Comparison of ENCODE assay signal across 8 cellular contexts in genomic region chr12:104669057-104669770, GRCh38.
DNase-seq lines count a peak whose midpoint lies in the region; TF ChIP-seq lines count a peak whose summit lies in the region.

No MANE protein-coding gene starts in this region.

- H3K36me3 ChIP-seq in adrenal gland (replicated peaks in 1 of 2) (no peaks in the 10 kb centered on the region), MG63 (no peaks in the 10 kb centered on the region)

- DNase-seq in T-helper 1 cell (no peak), adrenal gland (peak in 5 of 7 donors; percentile 24 to 66 (median 42)), hippocampal formation (lab: John Stamatoyannopoulos, UW) (peak; percentile 83 to 92), MG63 (no peak), RPMI8226 (no peak)
- no peak for DNase-seq in stimulated activated naive CD4-positive, alpha-beta T cell (lab: John Stamatoyannopoulos, UW)

- H3K27ac Mint-ChIP-seq in T-helper 1 cell treated with Interleukin-12 subunit alpha and Interleukin-12 subunit beta and Interleukin-4 antibody, amounts not matched to agents 30 μg/mL and 1 μg/mL, for 36 hours = peak overlapping the region; percentile 69
- H3K27ac Mint-ChIP-seq in stimulated activated naive CD8-positive, alpha-beta T cell treated with anti-CD3 and anti-CD28 coated beads, Interleukin-15, Interleukin-2, amounts not matched to agents 100 ng/mL and 50 ng/mL, for 24 hours = peak overlapping the region; percentile 45

- peak overlapping the region in 2 of 5 donors; percentile 54 to 73 for H3K27ac ChIP-seq in adrenal gland

- peaks cover 29% of the 10 kb centered on the region for H3K36me3 Mint-ChIP-seq in T-helper 1 cell treated with Interleukin-12 subunit alpha and Interleukin-12 subunit beta and Interleukin-4 antibody, amounts not matched to agents 30 μg/mL and 1 μg/mL, for 36 hours (ENCODE audit: low read depth)
- H3K36me3 Mint-ChIP-seq in stimulated activated naive CD8-positive, alpha-beta T cell treated with anti-CD3 and anti-CD28 coated beads, Interleukin-15, Interleukin-2, amounts not matched to agents 100 ng/mL and 50 ng/mL, for 24 hours (ENCODE audit: low read depth) = peaks cover 5% of the 10 kb centered on the region

- WGBS in adrenal gland, 4 donors = 49 to 68% (median 53%) methylated on average over 18 to 20 of the region's 20 CpGs

- H3K4me1 Mint-ChIP-seq in T-helper 1 cell treated with Interleukin-12 subunit alpha and Interleukin-12 subunit beta and Interleukin-4 antibody, amounts not matched to agents 30 μg/mL and 1 μg/mL, for 36 hours (ENCODE audit: low read depth) = peaks cover 57% of the 10 kb centered on the region
- peaks cover 74% of the 10 kb centered on the region for H3K4me1 Mint-ChIP-seq in stimulated activated naive CD8-positive, alpha-beta T cell treated with anti-CD3 and anti-CD28 coated beads, Interleukin-15, Interleukin-2, amounts not matched to agents 100 ng/mL and 50 ng/mL, for 24 hours (ENCODE audit: low read depth)

- TF ChIP-seq CTCF in adrenal gland (IDR thresholded peaks at IDR 0.05) = no peak

- H3K9me3 Mint-ChIP-seq in T-helper 1 cell treated with Interleukin-12 subunit alpha and Interleukin-12 subunit beta and Interleukin-4 antibody, amounts not matched to agents 30 μg/mL and 1 μg/mL, for 36 hours = no peaks in the 10 kb centered on the region
- no peaks in the 10 kb centered on the region for H3K9me3 Mint-ChIP-seq in stimulated activated naive CD8-positive, alpha-beta T cell treated with anti-CD3 and anti-CD28 coated beads, Interleukin-15, Interleukin-2, amounts not matched to agents 100 ng/mL and 50 ng/mL, for 24 hours

- H3K4me3 Mint-ChIP-seq in T-helper 1 cell treated with Interleukin-12 subunit alpha and Interleukin-12 subunit beta and Interleukin-4 antibody, amounts not matched to agents 30 μg/mL and 1 μg/mL, for 36 hours = no peak overlapping the region
- H3K4me3 Mint-ChIP-seq in stimulated activated naive CD8-positive, alpha-beta T cell treated with anti-CD3 and anti-CD28 coated beads, Interleukin-15, Interleukin-2, amounts not matched to agents 100 ng/mL and 50 ng/mL, for 24 hours = no peak overlapping the region

- H3K4me3 ChIP-seq in adrenal gland = no peak overlapping the region
- H3K4me3 ChIP-seq in MG63 = no peak overlapping the region

- no peak for TF ChIP-seq POLR2A in adrenal gland (IDR thresholded peaks at IDR 0.05)

- H3K9me3 ChIP-seq in adrenal gland (replicated peaks in 1 of 3) = no peaks in the 10 kb centered on the region
- H3K9me3 ChIP-seq in MG63 = no peaks in the 10 kb centered on the region

- intact Hi-C loops in adrenal gland (cut with DNase I) = no loop called here

- H3K4me1 ChIP-seq in adrenal gland (replicated peaks in 1 of 2) = peaks cover 26 to 74% of the 10 kb centered on the region in 2 donors

- H3K27me3 Mint-ChIP-seq in T-helper 1 cell treated with Interleukin-12 subunit alpha and Interleukin-12 subunit beta and Interleukin-4 antibody, amounts not matched to agents 30 μg/mL and 1 μg/mL, for 36 hours (ENCODE audit: low read depth) = no peaks in the 10 kb centered on the region
- no peaks in the 10 kb centered on the region for H3K27me3 Mint-ChIP-seq in stimulated activated naive CD8-positive, alpha-beta T cell treated with anti-CD3 and anti-CD28 coated beads, Interleukin-15, Interleukin-2, amounts not matched to agents 100 ng/mL and 50 ng/mL, for 24 hours

- no peaks in the 10 kb centered on the region for H3K27me3 ChIP-seq in adrenal gland
- no peaks in the 10 kb centered on the region for H3K27me3 ChIP-seq in MG63

Comparison
In these comparisons a context has a peak if more than half of its experiments do, and no peak if none do; other contexts are left out.
1. DNase-seq: peak in adrenal gland (5 of 7) and hippocampal formation (2 of 2); none in T-helper 1 cell (0 of 5), MG63 (single experiment), RPMI8226 (single experiment) and stimulated activated naive CD4-positive, alpha-beta T cell (0 of 6).